Comparison of ENCODE assay signal across 11 cellular contexts in the genomic region with DNA sequence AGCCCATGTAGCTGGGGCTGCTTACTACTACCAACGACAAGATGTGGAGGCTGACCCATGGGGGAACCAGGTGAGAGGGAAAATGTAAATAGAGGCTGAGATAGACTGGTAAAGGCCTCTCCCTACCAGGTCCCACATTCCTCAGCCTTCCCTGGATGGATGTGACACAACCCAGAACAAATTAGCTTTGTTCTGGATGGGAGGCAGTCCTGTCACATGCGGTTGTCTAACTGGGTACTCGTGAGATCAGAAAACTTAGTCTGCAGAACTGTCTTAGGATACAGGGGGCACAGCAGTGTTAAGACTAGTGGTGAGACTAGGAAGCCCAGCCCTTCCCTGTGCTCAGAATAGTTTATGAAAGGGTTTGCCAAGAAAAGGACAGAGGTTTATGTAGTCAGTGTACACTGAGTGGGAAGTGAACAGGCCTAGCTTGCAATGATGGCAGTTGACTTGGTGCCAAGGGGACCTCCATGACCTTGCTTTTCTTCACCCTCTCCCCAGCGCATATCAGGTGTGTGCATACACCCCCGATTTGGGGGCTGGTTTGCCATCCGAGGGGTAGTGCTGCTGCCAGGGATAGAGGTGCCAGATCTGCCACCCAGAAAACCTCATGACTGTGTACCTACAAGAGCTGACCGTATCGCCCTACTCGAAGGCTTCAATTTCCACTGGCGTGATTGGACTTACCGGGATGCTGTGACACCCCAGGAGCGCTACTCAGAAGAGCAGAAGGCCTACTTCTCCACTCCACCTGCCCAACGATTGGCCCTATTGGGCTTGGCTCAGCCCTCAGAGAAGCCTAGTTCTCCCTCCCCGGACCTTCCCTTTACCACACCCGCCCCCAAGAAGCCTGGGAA. TPM values are rescaled to one million over a fixed set of nuclear protein-coding genes. Genes with fewer than 3 reads are reported as not detected.
A peak's percentile ranks its signal among the peaks of the same experiment; 100 is the strongest.
DNase-seq lines count a peak whose midpoint lies in the region; ATAC-seq, FAIRE-seq and TF ChIP-seq lines count a peak whose summit lies in the region.
"Had no signal": no experiment of that assay in that cellular context is flagged by ENCODE, and none has a peak within 500 bp of the region (broad histone marks: within the 10 kb centered on the region; RNA-seq: fewer than 3 reads in every experiment).

No MANE protein-coding gene starts in this region.

- peaks cover 33% of the 10 kb centered on the region for H3K36me3 ChIP-seq in astrocyte (ENCODE audit: insufficient read depth, low read length)

- no peak overlapping the region for H3K4me2 ChIP-seq in astrocyte (ENCODE audit: low read length)
- H3K4me2 ChIP-seq: neural progenitor cell had no signal

- H3K4me3 Mint-ChIP-seq in astrocyte (ENCODE audit: unreplicated experiment) = peak overlapping the region; percentile 40

- no peak overlapping the region for H3K27ac ChIP-seq in astrocyte (ENCODE audit: low read depth, low read length)
- H3K27ac ChIP-seq: neural progenitor cell had no signal

- H3K27ac Mint-ChIP-seq in astrocyte (ENCODE audit: unreplicated experiment) = peak overlapping the region; percentile 66

- H3K79me2 ChIP-seq in astrocyte (ENCODE audit: insufficient read depth, low read length) = no peaks in the 10 kb centered on the region

- H3K27me3 Mint-ChIP-seq in astrocyte (ENCODE audit: low read depth, unreplicated experiment) = no peaks in the 10 kb centered on the region

- peaks cover 5% of the 10 kb centered on the region for H3K4me1 Mint-ChIP-seq in astrocyte (ENCODE audit: low read depth, unreplicated experiment)

- ATAC-seq in left lobe of liver = peak; percentile 14
- no peak for ATAC-seq in HG03378 (IDR thresholded peaks at IDR 0.05; ENCODE audit: unreplicated experiment)

- no peak for FAIRE-seq in astrocyte (lab: Jason Lieb, UNC)

- peak; percentile 21 for TF ChIP-seq CTCF in AG10803 (conservative IDR thresholded peaks at IDR 0.05; ENCODE audit: low read length)
- TF ChIP-seq CTCF in astrocyte (IDR thresholded peaks at IDR 0.05; ENCODE audit: insufficient read depth, low read depth, low read length) = no peak

- no peaks in the 10 kb centered on the region for H3K27me3 ChIP-seq in astrocyte (ENCODE audit: insufficient read depth, low read length)
- H3K27me3 ChIP-seq: neural progenitor cell had no signal

- no peaks in the 10 kb centered on the region for H3K9me3 ChIP-seq in astrocyte (ENCODE audit: insufficient read depth, low read depth, low read length)

- DNase-seq in AG10803 (ENCODE audit: low read depth) = no peak
- peak; percentile 34 for DNase-seq in HCEC 1CT
- DNase-seq in astrocyte (ENCODE audit: low read depth) = no peak
- DNase-seq in left lobe of liver (ENCODE audit: low spot score) = no peak
- no peak for DNase-seq in activated gamma-delta T cell treated with Interleukin-2 at 50 U/mL for 16 hours
- no peak for DNase-seq in DMS153 treated with DMSO at 0.1 percent for 48 hours (lab: John Stamatoyannopoulos, UW; ENCODE audit: unreplicated experiment)
- no peak for DNase-seq in activated CD8-positive, alpha-beta memory T cell treated with anti-CD3 and anti-CD28 coated beads, Interleukin-2, amount 50 U/mL, for 4 hours
- DNase-seq: NCI-H2029; stimulated activated CD8-positive, alpha-beta memory T cell treated with anti-CD3 and anti-CD28 coated beads, Interleukin-4, amount 100 ng/mL, for 48 hours had no signal

- peaks cover 3% of the 10 kb centered on the region for H3K4me1 ChIP-seq in astrocyte (ENCODE audit: insufficient read depth, low read length)
- H3K4me1 ChIP-seq: neural progenitor cell had no signal

- H3K9ac ChIP-seq in astrocyte (ENCODE audit: low read length) = no peak overlapping the region
- H3K9ac ChIP-seq: neural progenitor cell had no signal

- peaks cover 11% of the 10 kb centered on the region for H3K36me3 Mint-ChIP-seq in astrocyte (ENCODE audit: low read depth, unreplicated experiment)

- no peaks in the 10 kb centered on the region for H3K9me3 Mint-ChIP-seq in astrocyte (ENCODE audit: unreplicated experiment)
- H3K9me3 Mint-ChIP-seq: neural progenitor cell had no signal

- H3K4me3 ChIP-seq in AG10803 (ENCODE audit: low read length) (no peak overlapping the region), astrocyte (ENCODE audit: insufficient read depth, low read depth, low read length) (no peak overlapping the region)
- H3K4me3 ChIP-seq: neural progenitor cell had no signal

- peaks cover 53% of the 10 kb centered on the region for H4K20me1 ChIP-seq in astrocyte (ENCODE audit: insufficient read depth, low read length)

- no peak overlapping the region for H2AFZ ChIP-seq in astrocyte (ENCODE audit: low read depth, low read length)
- H2AFZ ChIP-seq: neural progenitor cell had no signal

RNA-seq across cellular contexts. Expression of gene MMACHC, which starts 8.4 kb away (rescaled TPM):
- total RNA-seq in astrocyte (5.4 and 6.2 TPM in 2 replicates), left lobe of liver (32.3 TPM)

RNA-seq across cellular contexts. Expression of gene CCDC163, which starts 8.7 kb away (rescaled TPM):
- total RNA-seq in astrocyte (3.0 and 3.5 TPM in 2 replicates), left lobe of liver (2.1 TPM)

RNA-seq across cellular contexts. Expression of gene PRDX1, which starts 13.2 kb away (rescaled TPM):
- total RNA-seq in astrocyte (861 and 986 TPM in 2 replicates), left lobe of liver (320 TPM)

RNA-seq across cellular contexts. Expression of gene TESK2, which starts 17.6 kb away (rescaled TPM):
- 1.7 and 2.0 TPM in 2 replicates for total RNA-seq in astrocyte
- total RNA-seq in left lobe of liver = 7.0 TPM

RNA-seq across cellular contexts. Expression of gene AKR1A1, which starts 42.1 kb away (rescaled TPM):
- total RNA-seq in astrocyte = 118 and 129 TPM in 2 replicates
- total RNA-seq in left lobe of liver = 310 TPM
